13 cellular contexts compared by ENCODE assay signal in genomic region chr6:42101186-42101657, GRCh38. TPM values are rescaled to one million over a fixed set of nuclear protein-coding genes. Genes with fewer than 3 reads are reported as not detected.
DNase-seq lines count a peak whose midpoint lies in the region; ATAC-seq and TF ChIP-seq lines count a peak whose summit lies in the region.
"Had no signal": no experiment of that assay in that cellular context is flagged by ENCODE, and none has a peak within 500 bp of the region (broad histone marks: within the 10 kb centered on the region; RNA-seq: fewer than 3 reads in every experiment).

No MANE protein-coding gene starts in this region.

- H3K9me3 ChIP-seq in muscle layer of colon (ENCODE audit: low read length) = no peaks in the 10 kb centered on the region
- H3K9me3 ChIP-seq: body of pancreas had no signal

- no peaks in the 10 kb centered on the region for H3K36me3 Mint-ChIP-seq in activated naive CD4-positive, alpha-beta T cell treated with anti-CD3 and anti-CD28 coated beads for 36 hours (ENCODE audit: low read depth)
- H3K36me3 Mint-ChIP-seq: CD8-positive, alpha-beta T cell had no signal

- H3K9me3 Mint-ChIP-seq in activated naive CD4-positive, alpha-beta T cell treated with anti-CD3 and anti-CD28 coated beads for 36 hours = no peaks in the 10 kb centered on the region
- H3K9me3 Mint-ChIP-seq: CD8-positive, alpha-beta T cell had no signal

- peak; percentile 43 for DNase-seq in AG10803 (ENCODE audit: low read depth)
- DNase-seq in NCI-H226 = peak; percentile 12
- DNase-seq in activated naive CD4-positive, alpha-beta T cell treated with anti-CD3 and anti-CD28 coated beads for 36 hours = no peak
- DNase-seq in NCI-H748 treated with DMSO at 0.1 percent for 48 hours (lab: John Stamatoyannopoulos, UW) = no peak
- DNase-seq in NCI-H187 treated with DMSO at 0.1 percent for 48 hours (lab: John Stamatoyannopoulos, UW) = no peak
- DNase-seq in NCI-H1417 treated with DMSO at 0.1 percent for 48 hours (lab: John Stamatoyannopoulos, UW) = no peak
- DNase-seq: activated CD8-positive, alpha-beta memory T cell treated with anti-CD3 and anti-CD28 coated beads, Interleukin-2, amount 50 U/mL, for 4 hours; body of pancreas; CD8-positive, alpha-beta T cell; foreskin melanocyte had no signal

- intact Hi-C loops in activated naive CD4-positive, alpha-beta T cell treated with anti-CD3 and anti-CD28 coated beads for 36 hours (cut with micrococcal nuclease) = no loop called here

- no peaks in the 10 kb centered on the region for H3K27me3 Mint-ChIP-seq in activated naive CD4-positive, alpha-beta T cell treated with anti-CD3 and anti-CD28 coated beads for 36 hours (ENCODE audit: low read depth)

- H3K4me1 ChIP-seq in muscle layer of colon (ENCODE audit: insufficient read depth, low read length) = peaks cover 10% of the 10 kb centered on the region

- no peak for TF ChIP-seq CTCF in AG10803 (conservative IDR thresholded peaks at IDR 0.05; ENCODE audit: low read length)

- no peaks in the 10 kb centered on the region for H3K36me3 ChIP-seq in muscle layer of colon (ENCODE audit: insufficient read depth, low read length)

- peaks cover 21% of the 10 kb centered on the region for H3K4me1 Mint-ChIP-seq in activated naive CD4-positive, alpha-beta T cell treated with anti-CD3 and anti-CD28 coated beads for 36 hours (ENCODE audit: low read depth)

- CTCF ChIA-PET in activated naive CD4-positive, alpha-beta T cell treated with anti-CD3 and anti-CD28 coated beads for 36 hours (lab: Charles Lee) = interaction anchor here (1.1 to 1.2 kb wide), 2 partner anchors 9 to 67 kb away, joined by 3 to 4 read pairs; no protein-coding TSS in a partner anchor

- H3K9ac ChIP-seq in muscle layer of colon (ENCODE audit: low read length) = no peak overlapping the region

- no peak overlapping the region for H3K4me3 Mint-ChIP-seq in activated naive CD4-positive, alpha-beta T cell treated with anti-CD3 and anti-CD28 coated beads for 36 hours
- H3K4me3 Mint-ChIP-seq: CD8-positive, alpha-beta T cell had no signal

- peaks cover 0 to 14% of the 10 kb centered on the region in 2 donors for H3K27me3 ChIP-seq in muscle layer of colon (ENCODE audit: control insufficient read depth in 1 of 2, insufficient read depth in 2 of 2, low read length in 2 of 2)
- H3K27me3 ChIP-seq: body of pancreas had no signal

- peak; percentile 10 for ATAC-seq in esophagus mucosa
- ATAC-seq: CD8-positive, alpha-beta T cell had no signal

- H3K27ac Mint-ChIP-seq in activated naive CD4-positive, alpha-beta T cell treated with anti-CD3 and anti-CD28 coated beads for 36 hours = no peak overlapping the region
- H3K27ac Mint-ChIP-seq: CD8-positive, alpha-beta T cell had no signal

- H3K4me3 ChIP-seq in AG10803 (ENCODE audit: low read length) (no peak overlapping the region), muscle layer of colon (ENCODE audit: low read depth in 1 of 2, low read length in 2 of 2) (no peak overlapping the region)
- H3K4me3 ChIP-seq: body of pancreas had no signal

- H3K27ac ChIP-seq in muscle layer of colon (ENCODE audit: low read depth, low read length) = peak overlapping the region; percentile 19

RNA-seq across cellular contexts. Expression of gene C6orf132, which starts 41.2 kb away (rescaled TPM):
- total RNA-seq in esophagus mucosa = 216 TPM
- under 1 TPM; 0.12 to 0.14 TPM for total RNA-seq in activated naive CD4-positive, alpha-beta T cell treated with anti-CD3 and anti-CD28 coated beads for 36 hours
- total RNA-seq: pulmonary artery endothelial cell had no signal

RNA-seq across cellular contexts. Expression of gene TAF8, which starts 50.9 kb away (rescaled TPM):
- total RNA-seq in esophagus mucosa = 13.8 TPM
- total RNA-seq in activated naive CD4-positive, alpha-beta T cell treated with anti-CD3 and anti-CD28 coated beads for 36 hours = 10 to 100 TPM; 67.3 to 68.5 TPM

Comparison
In these comparisons a context has a peak if more than half of its experiments do, and no peak if none do; other contexts are left out.
1. DNase-seq: peak in AG10803 (single experiment) and NCI-H226 (single experiment); none in activated naive CD4-positive, alpha-beta T cell treated with anti-CD3 and anti-CD28 coated beads for 36 hours (single experiment), NCI-H748 treated with DMSO at 0.1 percent for 48 hours (single experiment), NCI-H187 treated with DMSO at 0.1 percent for 48 hours (single experiment) and NCI-H1417 treated with DMSO at 0.1 percent for 48 hours (single experiment).
2. RNA of gene C6orf132, which starts 41.2 kb away (total RNA-seq): 216 TPM in esophagus mucosa (single experiment); 0.12 to 0.14 TPM in activated naive CD4-positive, alpha-beta T cell treated with anti-CD3 and anti-CD28 coated beads for 36 hours; every median in the first group is over 100 times any median in the second.